In the genomic region with DNA sequence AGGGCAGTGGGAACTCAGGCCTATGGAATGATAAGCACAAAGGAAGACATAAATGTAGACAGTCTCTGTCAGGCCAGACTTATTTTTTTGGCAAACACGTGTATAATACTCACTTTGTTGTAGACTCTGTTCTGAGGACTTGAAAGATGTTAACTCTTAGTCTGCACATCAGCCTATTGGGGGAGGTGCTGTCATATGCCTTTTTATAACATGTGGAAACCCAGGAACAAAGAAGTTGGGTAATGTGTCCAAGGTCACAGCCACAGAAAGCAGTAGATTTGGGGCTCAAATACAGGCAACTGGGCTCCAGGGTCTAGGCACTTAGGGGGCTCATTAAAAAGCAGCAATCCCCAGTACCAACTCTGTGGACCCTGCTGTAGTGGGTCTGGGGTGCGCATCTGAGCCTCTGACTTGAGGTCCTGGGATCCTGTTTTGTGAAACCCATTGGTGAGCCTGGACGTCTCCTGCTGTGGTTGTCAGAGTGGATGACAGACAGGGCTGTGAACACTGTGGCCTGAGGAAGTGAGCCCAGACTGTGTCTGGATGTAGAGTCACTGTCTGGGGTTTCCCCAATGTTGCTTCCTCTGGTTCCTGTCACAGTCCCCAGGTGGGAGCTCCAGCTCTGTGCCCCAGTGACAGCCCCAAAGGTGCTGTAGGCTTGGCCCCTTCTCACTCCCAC, we compare ENCODE assay signal across 18 cellular contexts. TPM values are rescaled to one million over a fixed set of nuclear protein-coding genes. Genes with fewer than 3 reads are reported as not detected.
A peak's percentile ranks its signal among the peaks of the same experiment; 100 is the strongest.
DNase-seq lines count a peak whose midpoint lies in the region; ATAC-seq and TF ChIP-seq lines count a peak whose summit lies in the region.
"Had no signal": no experiment of that assay in that cellular context is flagged by ENCODE, and none has a peak within 500 bp of the region (broad histone marks: within the 10 kb centered on the region; RNA-seq: fewer than 3 reads in every experiment).

No MANE protein-coding gene starts in this region.

- H3K4me3 Mint-ChIP-seq in CD4-positive, CD25-positive, alpha-beta regulatory T cell: no peak overlapping the region
- H3K4me3 Mint-ChIP-seq: B cell, HFFc6 had no signal

- H3K27ac Mint-ChIP-seq in CD4-positive, CD25-positive, alpha-beta regulatory T cell: no peak overlapping the region
- H3K27ac Mint-ChIP-seq: B cell, HFFc6 had no signal

- no peak overlapping the region for H3K27ac ChIP-seq in CD4-positive, CD25-positive, alpha-beta regulatory T cell (ENCODE audit: insufficient read depth, low read length, poor library complexity, severe bottlenecking)
- no peak overlapping the region for H3K27ac ChIP-seq in SJCRH30
- H3K27ac ChIP-seq in stomach: no peak overlapping the region
- H3K27ac ChIP-seq: ovary, transverse colon had no signal

- H3K9me3 ChIP-seq in CD4-positive, CD25-positive, alpha-beta regulatory T cell (ENCODE audit: control insufficient read depth in 2 of 2, low read length in 2 of 2): no peaks in the 10 kb centered on the region
- H3K9me3 ChIP-seq in SJCRH30 (replicated peaks): no peaks in the 10 kb centered on the region
- H3K9me3 ChIP-seq in stomach: no peaks in the 10 kb centered on the region
- H3K9me3 ChIP-seq: ovary, transverse colon had no signal

- no peak for TF ChIP-seq EP300 in stomach (IDR thresholded peaks at IDR 0.05)

- peaks cover 6% of the 10 kb centered on the region for H3K27me3 Mint-ChIP-seq in CD4-positive, CD25-positive, alpha-beta regulatory T cell
- H3K27me3 Mint-ChIP-seq: B cell had no signal

- H3K9me3 Mint-ChIP-seq in CD4-positive, CD25-positive, alpha-beta regulatory T cell: no peaks in the 10 kb centered on the region
- H3K9me3 Mint-ChIP-seq: HFFc6 had no signal

- TF ChIP-seq POLR2A in stomach (IDR thresholded peaks at IDR 0.05): no peak

- H3K4me1 Mint-ChIP-seq in CD4-positive, CD25-positive, alpha-beta regulatory T cell: peaks cover 0 to 20% (median 11%) of the 10 kb centered on the region in 4 donors
- H3K4me1 Mint-ChIP-seq: B cell had no signal

- H3K4me3 ChIP-seq in CD4-positive, CD25-positive, alpha-beta regulatory T cell (ENCODE audit: low read depth, low read length): no peak overlapping the region
- no peak overlapping the region for H3K4me3 ChIP-seq in SJCRH30
- no peak overlapping the region for H3K4me3 ChIP-seq in stomach
- H3K4me3 ChIP-seq: ovary, transverse colon had no signal

- no peak for TF ChIP-seq CTCF in stomach (IDR thresholded peaks at IDR 0.05)

- H3K27me3 ChIP-seq in CD4-positive, CD25-positive, alpha-beta regulatory T cell (ENCODE audit: control insufficient read depth, insufficient read depth, low read length): no peaks in the 10 kb centered on the region
- H3K27me3 ChIP-seq in SJCRH30 (no peaks in the 10 kb centered on the region), stomach (no peaks in the 10 kb centered on the region)
- H3K27me3 ChIP-seq: ovary, transverse colon had no signal

- 65 to 74% (median 71%) methylated on average over 3 of the region's 3 CpGs for WGBS in stomach, 5 donors

- no peaks in the 10 kb centered on the region for H3K36me3 ChIP-seq in CD4-positive, CD25-positive, alpha-beta regulatory T cell (ENCODE audit: control insufficient read depth, insufficient read depth, low read length)
- H3K36me3 ChIP-seq in SJCRH30 (no peaks in the 10 kb centered on the region), stomach (no peaks in the 10 kb centered on the region)
- H3K36me3 ChIP-seq: ovary, transverse colon had no signal

- peak; percentile 51 for DNase-seq in Ammon's horn (ENCODE audit: low spot score)
- no peak for DNase-seq in CD4-positive, CD25-positive, alpha-beta regulatory T cell
- DNase-seq in NOMO-1 treated with DMSO at 0.1 percent for 48 hours (lab: John Stamatoyannopoulos, UW; ENCODE audit: unreplicated experiment): peak; percentile 44
- peak; percentile 42 for DNase-seq in medulla oblongata (ENCODE audit: extremely low spot score)
- no peak for DNase-seq in SJCRH30
- no peak for DNase-seq in stomach
- DNase-seq in NCI-H82 treated with DMSO at 0.1 percent for 48 hours (lab: John Stamatoyannopoulos, UW; ENCODE audit: unreplicated experiment): no peak
- no peak for DNase-seq in NCI-H345 (lab: John Stamatoyannopoulos, UW)
- DNase-seq: activated CD4-positive, alpha-beta T cell treated with anti-CD3 and anti-CD28 coated beads, Interleukin-2, amount 50 U/mL, for 48 hours; HFFc6; hippocampal formation; IMR-90; kidney; NCI-H2171; ovary; stimulated activated CD4-positive, alpha-beta T cell treated with anti-CD3 and anti-CD28 coated beads, Interleukin-4, amount 100 ng/mL, for 4 hours; transverse colon had no signal

- peak; percentile 34 to 39 for ATAC-seq in CD4-positive, CD25-positive, alpha-beta regulatory T cell (ENCODE audit: low read depth in 2 of 2)

- H3K36me3 Mint-ChIP-seq in CD4-positive, CD25-positive, alpha-beta regulatory T cell: peaks cover 11% of the 10 kb centered on the region

- peaks cover 7% of the 10 kb centered on the region for H3K4me1 ChIP-seq in CD4-positive, CD25-positive, alpha-beta regulatory T cell (ENCODE audit: control insufficient read depth, insufficient read depth, low read length, poor library complexity, severe bottlenecking)
- H3K4me1 ChIP-seq in SJCRH30: peaks cover 30% of the 10 kb centered on the region
- H3K4me1 ChIP-seq in stomach: no peaks in the 10 kb centered on the region
- H3K4me1 ChIP-seq: transverse colon had no signal

- intact Hi-C loops in stomach (cut with DNase I; ENCODE audit: low total_unique reads): no loop called here

RNA-seq across cellular contexts. Expression of a gene that starts 50.0 kb away (rescaled TPM):
- total RNA-seq in CD4-positive, CD25-positive, alpha-beta regulatory T cell: 1.0 TPM
- under 1 TPM in 2 of 4 donors, not detected in 2; 0.24 to 0.31 TPM for polyA plus RNA-seq in CD4-positive, CD25-positive, alpha-beta regulatory T cell
- 0.18 and 0.32 TPM in 2 replicates for total RNA-seq in SJCRH30 (2014; rRNA removed; shearing (Covaris generic))
- total RNA-seq in stomach: 100 to 1,000 TPM in 1 of 5 donors, 1 to 10 TPM in 3, under 1 TPM in 1; 0.45 to 116 (median 5.8) TPM
- 1 to 10 TPM in 1 of 3 donors, under 1 TPM in 1, not detected in 1; 0.25 to 6.0 TPM for polyA plus RNA-seq in stomach
- total RNA-seq: IMR-90 had no signal
- polyA plus RNA-seq: IMR-90 had no signal

Comparison
In these comparisons a context has a peak if more than half of its experiments do, and no peak if none do; other contexts are left out.
1. DNase-seq: peak in Ammon's horn (single experiment), NOMO-1 treated with DMSO at 0.1 percent for 48 hours (single experiment) and medulla oblongata (single experiment); none in CD4-positive, CD25-positive, alpha-beta regulatory T cell (0 of 3), SJCRH30 (0 of 2), stomach (single experiment), NCI-H82 treated with DMSO at 0.1 percent for 48 hours (single experiment) and NCI-H345 (single experiment).